In the genomic region with DNA sequence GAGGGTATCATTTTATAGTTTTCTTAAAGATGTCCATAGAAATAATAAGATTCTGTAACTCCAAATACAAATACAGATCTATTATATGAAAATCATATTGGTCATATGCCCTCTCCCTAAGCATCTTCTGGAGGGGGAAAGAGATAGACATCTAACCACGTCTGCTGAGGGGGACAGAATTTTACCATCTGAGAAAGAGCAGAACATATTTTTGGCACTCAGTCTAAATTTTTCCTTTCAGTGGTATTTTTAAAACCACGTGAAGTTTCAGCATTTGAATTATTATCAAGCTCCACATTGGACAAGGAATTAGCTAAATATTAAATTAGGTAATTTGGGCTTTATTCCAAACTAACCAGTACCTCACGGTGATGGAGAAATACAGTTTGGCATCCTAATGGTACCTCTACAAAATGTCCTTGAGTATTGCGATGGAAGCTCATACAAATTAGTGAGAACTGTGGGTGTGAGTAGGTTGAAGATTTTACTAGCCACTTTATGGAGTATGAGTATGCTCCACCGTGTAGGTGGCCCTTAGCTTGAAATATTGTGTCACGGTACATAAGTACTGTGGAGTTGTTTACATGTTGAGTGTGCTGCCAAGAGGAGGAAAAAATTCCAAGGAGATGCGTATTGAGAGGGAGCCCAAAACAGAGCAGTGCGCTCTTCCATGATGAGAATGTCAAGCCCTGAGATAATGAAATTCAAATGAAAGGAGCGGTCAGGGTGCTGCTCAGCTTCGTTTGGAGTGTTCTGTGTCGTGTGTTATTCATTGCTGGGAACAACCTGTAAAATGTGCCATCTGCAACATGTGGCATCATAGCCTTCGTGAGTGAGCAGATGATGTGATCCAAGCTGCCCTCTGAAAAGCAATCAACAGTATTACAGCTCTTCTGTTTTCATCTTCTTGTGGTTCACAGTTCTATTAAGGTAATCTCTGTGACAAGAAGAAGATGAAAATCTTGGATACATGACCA, we compare ENCODE assay signal across 18 cellular contexts. TPM values are rescaled to one million over a fixed set of nuclear protein-coding genes. Genes with fewer than 3 reads are reported as not detected.
DNase-seq lines count a peak whose midpoint lies in the region; ATAC-seq, FAIRE-seq and TF ChIP-seq lines count a peak whose summit lies in the region.
"Had no signal": no experiment of that assay in that cellular context is flagged by ENCODE, and none has a peak within 500 bp of the region (broad histone marks: within the 10 kb centered on the region; RNA-seq: fewer than 3 reads in every experiment).

No MANE protein-coding gene starts in this region.

- no peak overlapping the region for H2BK12ac ChIP-seq in H9 (ENCODE audit: insufficient read length, low read depth, low read length)
- no peak overlapping the region for H2BK12ac ChIP-seq in trophoblast cell (ENCODE audit: low read length)

- no peaks in the 10 kb centered on the region for H3K36me3 ChIP-seq in K562 (ENCODE audit: control insufficient read depth, insufficient read depth, low read length)
- no peaks in the 10 kb centered on the region for H3K36me3 ChIP-seq in rectal smooth muscle tissue (ENCODE audit: control insufficient read depth, insufficient read depth, low read length)
- no peaks in the 10 kb centered on the region for H3K36me3 ChIP-seq in aorta (ENCODE audit: control insufficient read depth in 1 of 2, insufficient read depth in 2 of 2, low read length in 1 of 2)
- no peaks in the 10 kb centered on the region for H3K36me3 ChIP-seq in trophoblast cell (ENCODE audit: control insufficient read depth in 1 of 2, insufficient read depth in 2 of 2, low read length in 2 of 2)
- H3K36me3 ChIP-seq: MG63, pancreas had no signal

- H4K91ac ChIP-seq in H9 (ENCODE audit: insufficient read length, low read depth, low read length), result no peak overlapping the region
- H4K91ac ChIP-seq in trophoblast cell (ENCODE audit: low read depth, low read length), result no peak overlapping the region

- TF ChIP-seq RAD21 in K562 (CRISPR knock-in tag; conservative IDR thresholded peaks at IDR 0.05 in 1 of 2, IDR thresholded peaks at IDR 0.05 in 1 of 2), result no peak

- H2AK5ac ChIP-seq in H9 (ENCODE audit: insufficient read length, low read length) (no peak overlapping the region), trophoblast cell (ENCODE audit: low read length) (no peak overlapping the region)

- H3K4me2 ChIP-seq in H9 (ENCODE audit: insufficient read depth, insufficient read length, low read length) (no peak overlapping the region), K562 (ENCODE audit: insufficient read depth, low read length) (no peak overlapping the region), trophoblast cell (ENCODE audit: low read length) (no peak overlapping the region)

- H2AFZ ChIP-seq in H9 (ENCODE audit: low read length) (no peak overlapping the region), K562 (ENCODE audit: low read depth, low read length) (peak overlapping the region; percentile 5; the same call in 1 of the 2 replicates), trophoblast cell (ENCODE audit: insufficient read depth, low read length, poor library complexity) (no peak overlapping the region)

- no peaks in the 10 kb centered on the region for H3K79me2 ChIP-seq in H9 (ENCODE audit: insufficient read depth, low read length)
- H3K79me2 ChIP-seq in K562 (ENCODE audit: control insufficient read depth, insufficient read depth, low read length), result no peaks in the 10 kb centered on the region
- H3K79me2 ChIP-seq in trophoblast cell (ENCODE audit: control insufficient read depth, insufficient read depth, low read length, poor library complexity), result no peaks in the 10 kb centered on the region

- H3K36me3 Mint-ChIP-seq in H9 (ENCODE audit: insufficient read depth in 1 of 3, low read depth in 3 of 3), result no peaks in the 10 kb centered on the region

- H4K20me1 ChIP-seq in H9 (ENCODE audit: control insufficient read depth, insufficient read depth, insufficient read length) (no peaks in the 10 kb centered on the region), K562 (replicated peaks; ENCODE audit: control insufficient read depth, insufficient read depth, low read length) (no peaks in the 10 kb centered on the region)

- FAIRE-seq in K562 (lab: Jason Lieb, UNC), result no peak
- FAIRE-seq: pancreas had no signal

- H2BK15ac ChIP-seq in H9 (ENCODE audit: low read depth, low read length), result no peak overlapping the region

- H3K27ac Mint-ChIP-seq in H9, result no peak overlapping the region

- no peaks in the 10 kb centered on the region for H3K9me1 ChIP-seq in K562 (ENCODE audit: control insufficient read depth, insufficient read depth, low read length)

- ATAC-seq in K562 (no peak), aorta (ENCODE audit: low FRiP score) (no peak)

- no peak for TF ChIP-seq POLR2A in K562 (conservative IDR thresholded peaks at IDR 0.05)

- H3K9ac ChIP-seq in H9 (ENCODE audit: extremely low read depth, insufficient read length, low read length) (no peak overlapping the region), K562 (ENCODE audit: insufficient read depth in 1 of 2, low read depth in 2 of 2, low read length in 2 of 2) (no peak overlapping the region), rectal smooth muscle tissue (ENCODE audit: low read length) (no peak overlapping the region), trophoblast cell (ENCODE audit: low read length) (no peak overlapping the region)

- no peak overlapping the region for H3T11ph ChIP-seq in H9 (ENCODE audit: low read length)

- intact Hi-C loops in K562 (cut with micrococcal nuclease), result no loop called here
- intact Hi-C loops in aorta (cut with DNase I), result no loop called here

- TF ChIP-seq EP300 in K562 (IDR thresholded peaks at IDR 0.05; ENCODE audit: low read length), result no peak

- H3K23me2 ChIP-seq in H9 (ENCODE audit: insufficient read length, low read depth, low read length, poor library complexity, severe bottlenecking), result no peaks in the 10 kb centered on the region

- H3K79me1 ChIP-seq in H9 (ENCODE audit: insufficient read depth, low read depth, low read length, poor library complexity, severe bottlenecking) (no peaks in the 10 kb centered on the region), trophoblast cell (ENCODE audit: low read length) (no peaks in the 10 kb centered on the region)

- H3K18ac ChIP-seq in H9 (ENCODE audit: insufficient read length, low read depth, low read length) (no peak overlapping the region), trophoblast cell (ENCODE audit: low read length) (no peak overlapping the region)

- no peak overlapping the region for H3K56ac ChIP-seq in H9 (ENCODE audit: insufficient read length, low read depth, low read length)

- no peaks in the 10 kb centered on the region for H3K27me3 Mint-ChIP-seq in H9 (ENCODE audit: low read depth)

- DNase-seq in NCI-H2171 treated with DMSO at 0.1 percent for 48 hours (lab: John Stamatoyannopoulos, UW) (peak; percentile 2), NCI-H2171 (lab: John Stamatoyannopoulos, UW) (no peak), H9 (no peak), K562 (ENCODE audit: extremely low read depth in 1 of 4, low spot score in 3 of 4) (no peak), aorta (no peak), trophoblast cell (no peak), NCI-H774 (lab: John Stamatoyannopoulos, UW) (no peak)
- DNase-seq: activated CD4-positive, CD25-positive, alpha-beta regulatory T cell treated with anti-CD3 and anti-CD28 coated beads, Interleukin-2, amount 50 U/mL, for 72 hours; activated CD8-positive, alpha-beta memory T cell treated with anti-CD3 and anti-CD28 coated beads, Interleukin-2, amount 50 U/mL, for 48 hours; amniotic stem cell; GF-D8; MG63; NCI-H2081 treated with DMSO at 0.1 percent for 48 hours; NCI-H748 treated with DMSO at 0.1 percent for 48 hours; pancreas had no signal

- H3K4me1 Mint-ChIP-seq in H9, result peaks cover 2 to 3% of the 10 kb centered on the region in 2 experiments; a peak in 3 of 4 replicates

- H4K5ac ChIP-seq in H9 (ENCODE audit: insufficient read length, low read depth, low read length), result peak overlapping the region; percentile 55

- WGBS in H9 (ENCODE audit: extremely low coverage, insufficient read length, low lambda C conversion rate), result no CpG with 5 or more reads among the region's 12 CpGs
- WGBS in K562 (ENCODE audit: insufficient coverage, low coverage, missing lambda C conversion rate), result 20% methylated on average over 12 of the region's 12 CpGs
- 56 to 57% methylated on average over 12 of the region's 12 CpGs for WGBS in aorta, 2 donors
- WGBS in trophoblast cell (ENCODE audit: extremely low coverage, insufficient coverage, insufficient read length), result no CpG with 5 or more reads among the region's 12 CpGs

- H3K14ac ChIP-seq in H9 (ENCODE audit: insufficient read depth, low read length) (no peak overlapping the region), trophoblast cell (ENCODE audit: low read length) (no peak overlapping the region)

- H2BK20ac ChIP-seq in H9 (ENCODE audit: low read depth, low read length, poor library complexity, severe bottlenecking), result no peak overlapping the region

- CTCF ChIA-PET in K562 (lab: Yijun Ruan, JAX; ENCODE audit: low intra/inter-chr PET ratio), result no interaction called here

- H4K8ac ChIP-seq in H9 (replicated peaks; ENCODE audit: insufficient read length, low read depth, low read length) (no peak overlapping the region), trophoblast cell (ENCODE audit: low read depth, low read length) (no peak overlapping the region)

- BruUV-seq in K562 (replicated peaks; lab: Mats Ljungman, UMichigan), result no TSS peak

- H3K4me1 ChIP-seq in H9 (ENCODE audit: insufficient read depth, low read length) (0 out of 2 replicates have a peak, but pooled peaks cover under 1% of the 10 kb centered on the region), K562 (replicated peaks in 1 of 2; ENCODE audit: control insufficient read depth in 2 of 2, insufficient read depth in 2 of 2, low read length in 2 of 2) (no peaks in the 10 kb centered on the region), rectal smooth muscle tissue (ENCODE audit: control insufficient read depth, insufficient read depth, low read length) (no peaks in the 10 kb centered on the region), aorta (ENCODE audit: control insufficient read depth in 1 of 2, insufficient read depth in 2 of 2, low read length in 2 of 2) (peaks cover 0 to 4% of the 10 kb centered on the region in 2 donors), trophoblast cell (ENCODE audit: control insufficient read depth in 1 of 2, insufficient read depth in 2 of 2, low read length in 2 of 2) (no peaks in the 10 kb centered on the region)
- H3K4me1 ChIP-seq: pancreas had no signal

- H4K12ac ChIP-seq in trophoblast cell (ENCODE audit: low read depth, low read length), result no peak overlapping the region

- H2BK120ac ChIP-seq in H9 (ENCODE audit: low read depth, low read length, poor library complexity, severe bottlenecking), result no peak overlapping the region
- H2BK120ac ChIP-seq in trophoblast cell (ENCODE audit: insufficient read depth, low read length, poor library complexity), result no peak overlapping the region

- TF ChIP-seq CTCF in H9 (conservative IDR thresholded peaks at IDR 0.05), result no peak
- TF ChIP-seq CTCF in K562 (IDR thresholded peaks at IDR 0.05 in 2 of 3, conservative IDR thresholded peaks at IDR 0.05 in 1 of 3; ENCODE audit: insufficient read depth in 2 of 3, low read depth in 1 of 3, low read length in 3 of 3), result no peak

- in situ Hi-C loops in K562 (cut with MboI), result no loop called here

- H3K4me3 Mint-ChIP-seq in H9, result no peak overlapping the region

- H2BK5ac ChIP-seq in H9 (ENCODE audit: insufficient read length, low read length) (no peak overlapping the region), trophoblast cell (ENCODE audit: low read depth, low read length, poor library complexity) (no peak overlapping the region)

- no peak overlapping the region for H3K4ac ChIP-seq in H9 (ENCODE audit: low read depth, low read length)
- no peak overlapping the region for H3K4ac ChIP-seq in trophoblast cell (ENCODE audit: low read depth, low read length)

- no peaks in the 10 kb centered on the region for H3K27me3 ChIP-seq in H9 (ENCODE audit: insufficient read depth, low read length)
- no peaks in the 10 kb centered on the region for H3K27me3 ChIP-seq in K562 (ENCODE audit: control insufficient read depth in 2 of 2, insufficient read depth in 2 of 2, low read length in 2 of 2)
- H3K27me3 ChIP-seq in rectal smooth muscle tissue (ENCODE audit: control insufficient read depth, insufficient read depth, low read length), result no peaks in the 10 kb centered on the region
- no peaks in the 10 kb centered on the region for H3K27me3 ChIP-seq in aorta (ENCODE audit: control insufficient read depth in 1 of 2, insufficient read depth in 2 of 2, low read length in 1 of 2)
- H3K27me3 ChIP-seq in trophoblast cell (ENCODE audit: insufficient read depth, low read length), result no peaks in the 10 kb centered on the region
- H3K27me3 ChIP-seq: MG63, pancreas had no signal

- H3K4me3 ChIP-seq in K562 (no peak overlapping the region), rectal smooth muscle tissue (ENCODE audit: low read length) (peak overlapping the region; percentile 16), aorta (ENCODE audit: low read length in 2 of 2) (no peak overlapping the region), trophoblast cell (ENCODE audit: low read depth, low read length) (no peak overlapping the region)
- H3K4me3 ChIP-seq: coronary artery, MG63, pancreas had no signal

- H3K27ac ChIP-seq in H9 (ENCODE audit: insufficient read length, low read depth, low read length), result peak overlapping the region; percentile 52
- no peak overlapping the region for H3K27ac ChIP-seq in K562 (ENCODE audit: extremely low read depth, low read depth, low read length)
- no peak overlapping the region for H3K27ac ChIP-seq in rectal smooth muscle tissue (ENCODE audit: low read depth, low read length)
- no peak overlapping the region for H3K27ac ChIP-seq in aorta (ENCODE audit: low read depth in 1 of 2, low read length in 2 of 2)
- no peak overlapping the region for H3K27ac ChIP-seq in trophoblast cell (ENCODE audit: low read depth, low read length)
- H3K27ac ChIP-seq: coronary artery, epithelial cell of prostate, pancreas had no signal

- no peaks in the 10 kb centered on the region for H3K9me3 ChIP-seq in H9 (ENCODE audit: control insufficient read depth, low read depth, low read length)
- no peaks in the 10 kb centered on the region for H3K9me3 ChIP-seq in K562 (replicated peaks; ENCODE audit: control insufficient read depth, insufficient read depth, low read depth, low read length)
- no peaks in the 10 kb centered on the region for H3K9me3 ChIP-seq in aorta (ENCODE audit: control insufficient read depth, low read length)
- H3K9me3 ChIP-seq in trophoblast cell (ENCODE audit: insufficient read depth, low read depth, low read length), result no peaks in the 10 kb centered on the region
- H3K9me3 ChIP-seq: MG63, pancreas had no signal

- H3K9me3 Mint-ChIP-seq in H9, result no peaks in the 10 kb centered on the region; a peak in 1 of 5 replicates

- POLR2A ChIA-PET in K562 (lab: Yijun Ruan, JAX), result interaction anchor here (1.4 kb wide), 1 partner anchor 32 kb away, joined by 3 read pairs; no protein-coding TSS in a partner anchor

- H3K23ac ChIP-seq in H9 (ENCODE audit: insufficient read length, low read depth, low read length), result no peak overlapping the region
- no peak overlapping the region for H3K23ac ChIP-seq in trophoblast cell (ENCODE audit: low read length)

RNA-seq across cellular contexts. Expression of a gene that starts 48.4 kb away (rescaled TPM):
- 128 and 131 TPM in 2 replicates for total RNA-seq in H9 (2021)
- 15.0 and 25.0 TPM in 2 replicates for total RNA-seq in K562 (2011; cell fraction: chromatin; rRNA removed; ENCODE audit: low replicate concordance)
- 4.7 and 5.4 TPM in 2 replicates for total RNA-seq in K562 (2011; cell fraction: nucleolus; rRNA removed)
- 9.0 and 17.7 TPM in 2 replicates for total RNA-seq in K562 (2011; cell fraction: nucleoplasm; rRNA removed)
- total RNA-seq in K562 (2014; rRNA removed), result 29.4 and 38.1 TPM in 2 replicates
- total RNA-seq in K562 (2014; rRNA removed; fragmentation: Illumina TruSeq; extraction: Trizol), result 46.5 and 55.7 TPM in 2 replicates
- total RNA-seq in K562 (2015; rRNA removed; fragmentation: Illumina TruSeq; extraction: Trizol), result 45.7 and 52.5 TPM in 2 replicates
- 36.2 and 44.2 TPM in 2 replicates for total RNA-seq in K562 (2021)
- polyA plus RNA-seq in K562 (2011; rRNA removed), result 13.0 and 16.1 TPM in 2 replicates
- 5.8 and 7.4 TPM in 2 replicates for polyA plus RNA-seq in K562 (2011; cell fraction: cytosol; rRNA removed)
- 6.8 and 8.9 TPM in 2 replicates for polyA plus RNA-seq in K562 (2011; cell fraction: nucleus; rRNA removed)
- polyA plus RNA-seq in K562 (2012), result 9.5 and 14.3 TPM in 2 replicates
- 19.5 and 22.9 TPM in 2 replicates for polyA plus RNA-seq in K562 (2014; fragmentation: Illumina TruSeq; extraction: Trizol)
- polyA plus RNA-seq in K562 (2014; fragmentation: Nextera tagmentation; extraction: Ambion mirVana), result 10 to 100 TPM in 1 of 2 experiments, 1 to 10 TPM in 1; 5.3 to 13.9 TPM
- 13.2 and 15.1 TPM in 2 replicates for polyA plus RNA-seq in K562 (2014; rRNA removed)
- 36.8 and 42.7 TPM in 2 replicates for polyA minus RNA-seq in K562 (2011; rRNA and poly(A)+ RNA removed)
- 18.4 and 22.6 TPM in 2 replicates for polyA minus RNA-seq in K562 (2011; cell fraction: cytosol; rRNA and poly(A)+ RNA removed)
- 12.5 and 31.9 TPM in 2 replicates for polyA minus RNA-seq in K562 (2011; cell fraction: nucleus; rRNA and poly(A)+ RNA removed)
- 10 to 100 TPM; 87.1 to 96.8 TPM for total RNA-seq in aorta
- 10 to 100 TPM; 15.3 TPM for polyA plus RNA-seq in aorta
- 49.4 and 55.3 TPM in 2 replicates for polyA plus RNA-seq in trophoblast cell (2013)
